Comparison of ENCODE assay signal across 8 cellular contexts in the genomic region with DNA sequence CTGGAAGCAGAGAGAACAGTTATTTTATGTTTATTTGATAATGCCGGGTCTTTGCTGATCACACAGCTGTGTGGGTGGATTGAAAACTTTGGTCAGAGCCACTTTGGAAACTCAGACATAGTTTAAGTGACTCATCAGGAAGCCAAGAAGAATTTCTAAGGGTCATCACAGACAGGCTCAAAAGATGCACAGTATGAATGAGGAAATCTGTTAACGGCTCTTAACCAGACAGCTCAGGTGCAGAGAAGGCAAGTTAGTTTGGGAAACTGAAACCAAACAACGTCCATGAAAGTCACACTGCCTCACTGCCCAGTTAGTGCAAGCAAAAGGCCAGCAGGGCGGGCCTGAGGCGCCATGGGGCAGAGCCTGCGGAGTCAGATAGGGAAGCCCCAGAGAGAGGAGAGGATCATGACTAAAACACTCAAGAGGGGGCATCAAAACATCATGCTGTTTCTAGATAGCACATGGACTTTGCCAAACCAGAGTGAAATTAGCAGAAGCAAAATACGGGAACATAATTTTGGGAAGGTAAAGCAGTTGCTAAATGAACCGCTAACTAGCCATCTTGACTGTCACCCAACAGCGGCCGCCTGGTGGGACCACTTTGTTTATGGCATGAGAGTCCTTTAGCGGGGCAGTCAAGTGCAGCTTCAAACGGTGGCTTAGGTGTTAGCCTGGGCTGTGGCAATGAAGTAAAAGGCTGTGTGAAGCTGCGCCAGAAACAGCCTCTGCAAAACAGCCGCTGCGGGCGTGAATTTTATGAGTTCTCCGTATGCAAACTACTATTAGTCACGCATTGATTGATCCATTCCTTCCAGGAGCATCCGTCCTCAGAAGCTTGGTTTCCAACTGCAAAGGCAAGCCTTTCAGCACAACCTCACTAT.
A peak's percentile ranks its signal among the peaks of the same experiment; 100 is the strongest.
DNase-seq lines count a peak whose midpoint lies in the region; ATAC-seq lines count a peak whose summit lies in the region.
"Had no signal": no experiment of that assay in that cellular context is flagged by ENCODE, and none has a peak within 500 bp of the region (broad histone marks: within the 10 kb centered on the region; RNA-seq: fewer than 3 reads in every experiment).

No MANE protein-coding gene starts in this region.

- H3K4me1 Mint-ChIP-seq in effector memory CD8-positive, alpha-beta T cell (ENCODE audit: low read depth in 2 of 2), result peaks cover 11 to 18% of the 10 kb centered on the region in 2 donors

- no peak overlapping the region for H3K4me3 Mint-ChIP-seq in effector memory CD8-positive, alpha-beta T cell

- H3K27ac Mint-ChIP-seq in effector memory CD8-positive, alpha-beta T cell, result peak overlapping the region; percentile 47 to 80

- peak overlapping the region; percentile 10 for H3K4me3 ChIP-seq in skeletal muscle cell (ENCODE audit: low read depth, low read length)

- H3K36me3 Mint-ChIP-seq in effector memory CD8-positive, alpha-beta T cell (ENCODE audit: insufficient read depth), result no peaks in the 10 kb centered on the region

- peak; percentile 91 for DNase-seq in HCEC 1CT
- peak; percentile 37 for DNase-seq in NOMO-1 treated with DMSO at 0.1 percent for 48 hours (lab: John Stamatoyannopoulos, UW; ENCODE audit: unreplicated experiment)
- DNase-seq in effector memory CD8-positive, alpha-beta T cell, result no peak
- DNase-seq in skeletal muscle cell (ENCODE audit: low read depth), result peak; percentile 79
- DNase-seq: posterior cingulate gyrus had no signal

- no peaks in the 10 kb centered on the region for H3K9me3 Mint-ChIP-seq in effector memory CD8-positive, alpha-beta T cell

- no peak for ATAC-seq in effector memory CD8-positive, alpha-beta T cell (replicated peaks)
- ATAC-seq in GM21423 (IDR thresholded peaks at IDR 0.05; ENCODE audit: unreplicated experiment) (no peak), HG02973 (IDR thresholded peaks at IDR 0.05; ENCODE audit: unreplicated experiment) (no peak), GM21786 (IDR thresholded peaks at IDR 0.05; ENCODE audit: unreplicated experiment) (no peak)

- no peaks in the 10 kb centered on the region for H3K27me3 Mint-ChIP-seq in effector memory CD8-positive, alpha-beta T cell

Comparison
In these comparisons a context has a peak if more than half of its experiments do, and no peak if none do; other contexts are left out.
1. DNase-seq: peak in HCEC 1CT (single experiment), NOMO-1 treated with DMSO at 0.1 percent for 48 hours (single experiment) and skeletal muscle cell (single experiment); none in effector memory CD8-positive, alpha-beta T cell (0 of 3).